ENCODE assay signal across 31 cellular contexts in the genomic region with DNA sequence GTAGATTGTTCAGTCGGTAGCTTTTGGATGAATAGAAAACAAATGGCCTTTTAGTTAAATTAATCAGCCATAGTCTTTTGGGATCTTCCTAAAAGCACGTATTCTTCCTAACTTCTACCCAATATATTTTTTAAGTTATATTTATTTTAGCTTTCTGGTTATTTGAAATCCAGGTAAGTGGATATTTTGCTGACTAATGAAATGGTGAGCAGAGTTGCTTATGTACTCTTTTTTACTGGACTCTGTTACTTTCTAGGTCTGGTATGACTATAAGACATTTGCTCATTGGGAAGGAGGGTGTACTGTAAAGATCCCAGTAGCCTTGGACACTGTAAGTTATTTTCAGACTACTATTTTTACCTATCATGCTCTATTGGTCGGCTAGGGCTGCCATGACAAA.
"Had no signal": no experiment of that assay in that cellular context is flagged by ENCODE, and none has a peak within 500 bp of the region (broad histone marks: within the 10 kb centered on the region; RNA-seq: fewer than 3 reads in every experiment).

No MANE protein-coding gene starts in this region.

- H3K4me2 ChIP-seq: KMS-11, SK-N-SH had no signal

- H3K4me3 ChIP-seq: adrenal gland, MG63, SJCRH30 had no signal

- FAIRE-seq: bronchial epithelial cell had no signal

- H3K9me2 ChIP-seq: SK-N-SH had no signal

- H3K4me1 Mint-ChIP-seq: activated CD4-positive, alpha-beta T cell treated with anti-CD3 and anti-CD28 coated beads for 36 hours; activated T-helper 17 cell treated with anti-CD3 and anti-CD28 coated beads, Interleukin-2, amount 50 U/mL, for 72 hours had no signal

- H3K9me3 Mint-ChIP-seq: activated CD4-positive, alpha-beta memory T cell treated with anti-CD3 and anti-CD28 coated beads, Interleukin-2, amount 10 ng/mL, durations not matched to agents 7 days and 5 days; activated naive CD4-positive, alpha-beta T cell treated with anti-CD3 and anti-CD28 coated beads for 36 hours; activated naive CD8-positive, alpha-beta T cell treated with anti-CD3 and anti-CD28 coated beads, Interleukin-2, amount 10 ng/mL, durations not matched to agents 7 days and 5 days; activated T-helper 17 cell treated with anti-CD3 and anti-CD28 coated beads, Interleukin-2, amount 50 U/mL, for 72 hours had no signal

- H3K4me1 ChIP-seq: adrenal gland, SJCRH30 had no signal

- H3K27ac ChIP-seq: adrenal gland, KMS-11, SJCRH30, WERI-Rb-1 had no signal

- DNase-seq: activated CD4-positive, alpha-beta memory T cell treated with anti-CD3 and anti-CD28 coated beads, Interleukin-2, amount 10 ng/mL, durations not matched to agents 7 days and 5 days; activated CD4-positive, alpha-beta T cell treated with anti-CD3 and anti-CD28 coated beads for 36 hours; activated CD4-positive, alpha-beta T cell treated with anti-CD3 and anti-CD28 coated beads, Interleukin-2, amount 50 U/mL, for 1 hour; activated gamma-delta T cell; activated naive CD4-positive, alpha-beta T cell treated with anti-CD3 and anti-CD28 coated beads for 36 hours; activated naive CD8-positive, alpha-beta T cell treated with anti-CD3 and anti-CD28 coated beads, Interleukin-2, amount 10 ng/mL, durations not matched to agents 7 days and 5 days; activated T-cell treated with anti-CD3 and anti-CD28 coated beads for 4 hours; activated T-cell treated with anti-CD3 and anti-CD28 coated beads, Interleukin-2, amount 50 U/mL, for 48 hours; adrenal gland; anterior cingulate cortex; central memory CD4-positive, alpha-beta T cell; MG63; MV-4-11; NCI-H1092 treated with DMSO at 0.1 percent for 48 hours; NCI-H1436; NCI-H1694 treated with DMSO at 0.1 percent for 48 hours; NCI-H2029 treated with DMSO at 0.1 percent for 48 hours; NCI-H345; NCI-H510A; NCI-H526 treated with DMSO at 0.1 percent for 48 hours; NCI-H82; Right ventricle myocardium superior; RPMI8226; SJCRH30; SK-N-SH; T-helper 1 cell; WERI-Rb-1 had no signal

- H3K9me3 ChIP-seq: adrenal gland, MG63, SJCRH30, SK-N-SH had no signal

- ATAC-seq: activated CD4-positive, alpha-beta T cell treated with anti-CD3 and anti-CD28 coated beads for 36 hours; activated T-helper 17 cell treated with anti-CD3 and anti-CD28 coated beads, Interleukin-2, amount 50 U/mL, for 72 hours; Panc1 had no signal

- H3K36me3 ChIP-seq: MG63, SJCRH30, WERI-Rb-1 had no signal

- H3K4me3 Mint-ChIP-seq: activated CD4-positive, alpha-beta memory T cell treated with anti-CD3 and anti-CD28 coated beads, Interleukin-2, amount 10 ng/mL, durations not matched to agents 7 days and 5 days; activated CD4-positive, alpha-beta T cell treated with anti-CD3 and anti-CD28 coated beads for 36 hours; activated naive CD4-positive, alpha-beta T cell treated with anti-CD3 and anti-CD28 coated beads for 36 hours; activated T-helper 17 cell treated with anti-CD3 and anti-CD28 coated beads, Interleukin-2, amount 50 U/mL, for 72 hours had no signal

- H3K27me3 Mint-ChIP-seq: activated CD4-positive, alpha-beta memory T cell treated with anti-CD3 and anti-CD28 coated beads, Interleukin-2, amount 10 ng/mL, durations not matched to agents 7 days and 5 days; activated CD4-positive, alpha-beta T cell treated with anti-CD3 and anti-CD28 coated beads for 36 hours; activated naive CD8-positive, alpha-beta T cell treated with anti-CD3 and anti-CD28 coated beads, Interleukin-2, amount 10 ng/mL, durations not matched to agents 7 days and 5 days; activated T-helper 17 cell treated with anti-CD3 and anti-CD28 coated beads, Interleukin-2, amount 50 U/mL, for 72 hours had no signal

- H3K27me3 ChIP-seq: adrenal gland, MG63, SJCRH30 had no signal

- H3K27ac Mint-ChIP-seq: activated CD4-positive, alpha-beta memory T cell treated with anti-CD3 and anti-CD28 coated beads, Interleukin-2, amount 10 ng/mL, durations not matched to agents 7 days and 5 days; activated CD4-positive, alpha-beta T cell treated with anti-CD3 and anti-CD28 coated beads for 36 hours; activated naive CD4-positive, alpha-beta T cell treated with anti-CD3 and anti-CD28 coated beads for 36 hours; activated naive CD8-positive, alpha-beta T cell treated with anti-CD3 and anti-CD28 coated beads, Interleukin-2, amount 10 ng/mL, durations not matched to agents 7 days and 5 days; activated T-helper 17 cell treated with anti-CD3 and anti-CD28 coated beads, Interleukin-2, amount 50 U/mL, for 72 hours had no signal

- H3K9ac ChIP-seq: KMS-11, SK-N-SH had no signal
